2 cellular contexts compared by ENCODE assay signal in genomic region chr15:37046876-37047614, GRCh38.
TF ChIP-seq lines count a peak whose summit lies in the region.

No MANE protein-coding gene starts in this region.

TF ChIP-seq in GM23338, 12 proteins besides CTCF, POLR2A, EP300 and RAD21:
- TF ChIP-seq ZNF462 (CRISPR knock-in tag; IDR thresholded peaks at IDR 0.05) (peak; percentile 81), ZNF331 (CRISPR knock-in tag; IDR thresholded peaks at IDR 0.05; ENCODE audit: low read depth) (no peak)

TF ChIP-seq in WTC11, 78 proteins besides CTCF, POLR2A, EP300 and RAD21 (continued from another document):
- no peak for TF ChIP-seq ZBTB21 (CRISPR knock-in tag; IDR thresholded peaks at IDR 0.05; ENCODE audit: borderline replicate concordance)
- no peak for TF ChIP-seq KAT7 (CRISPR knock-in tag; IDR thresholded peaks at IDR 0.05; ENCODE audit: borderline replicate concordance)
- no peak for TF ChIP-seq PREB (CRISPR knock-in tag; IDR thresholded peaks at IDR 0.05; ENCODE audit: borderline replicate concordance)
- no peak for TF ChIP-seq NFE2L1 (CRISPR knock-in tag; IDR thresholded peaks at IDR 0.05)
- no peak for TF ChIP-seq ZNF138 (CRISPR knock-in tag; conservative IDR thresholded peaks at IDR 0.05)
- no peak for TF ChIP-seq GABPB1 (CRISPR knock-in tag; IDR thresholded peaks at IDR 0.05)
- TF ChIP-seq JAZF1 (CRISPR knock-in tag; IDR thresholded peaks at IDR 0.05), result no peak
- no peak for TF ChIP-seq ZNF121 (CRISPR knock-in tag; IDR thresholded peaks at IDR 0.05)
